ENCODE assay signal across 18 cellular contexts in genomic region chr5:17021363-17021932, GRCh38.
A peak's percentile ranks its signal among the peaks of the same experiment; 100 is the strongest.
DNase-seq lines count a peak whose midpoint lies in the region; ATAC-seq and TF ChIP-seq lines count a peak whose summit lies in the region.
"Had no signal": no experiment of that assay in that cellular context is flagged by ENCODE, and none has a peak within 500 bp of the region (broad histone marks: within the 10 kb centered on the region; RNA-seq: fewer than 3 reads in every experiment).

No MANE protein-coding gene starts in this region.

- POLR2A ChIA-PET in SK-N-SH (lab: Yijun Ruan, JAX) = no interaction called here

- H3K4me3 ChIP-seq in GM23248 (no peak overlapping the region), SK-N-SH (ENCODE audit: low read depth in 2 of 2, low read length in 1 of 2) (no peak overlapping the region), testis (no peak overlapping the region)
- H3K4me3 ChIP-seq: skin epidermis had no signal

- no peaks in the 10 kb centered on the region for H3K23me2 ChIP-seq in H9 (ENCODE audit: insufficient read length, low read depth, low read length, poor library complexity, severe bottlenecking)

- H3K27ac ChIP-seq in GM23248 = peak overlapping the region; percentile 32
- H3K27ac ChIP-seq in SK-N-SH (ENCODE audit: low read depth in 2 of 2, low read length in 1 of 2) = peak overlapping the region; percentile 54 to 56
- peak overlapping the region in 1 of 2 donors; percentile 73 for H3K27ac ChIP-seq in testis
- H3K27ac ChIP-seq in H9 (ENCODE audit: insufficient read length, low read depth, low read length) = no peak overlapping the region
- H3K27ac ChIP-seq: foreskin keratinocyte, parathyroid adenoma, WERI-Rb-1 had no signal

- H3K9me2 ChIP-seq in GM23248 (ENCODE audit: insufficient read depth) (no peaks in the 10 kb centered on the region), SK-N-SH (no peaks in the 10 kb centered on the region)

- no peak overlapping the region for H2BK15ac ChIP-seq in H9 (ENCODE audit: low read depth, low read length)

- no peak overlapping the region for H3K27ac Mint-ChIP-seq in H9
- H3K27ac Mint-ChIP-seq: endodermal cell, IgD-negative memory B cell, T-helper 17 cell had no signal

- WGBS in GM23248 (ENCODE audit: low coverage in 1 of 2, low lambda C conversion rate in 2 of 2, missing lambda C conversion rate in 2 of 2), 2 experiments = 38 to 46% methylated on average over 3 of the region's 3 CpGs
- WGBS in SK-N-SH (ENCODE audit: low lambda C conversion rate) = 79% methylated on average over 3 of the region's 3 CpGs
- WGBS in testis, 2 donors = 49 to 60% methylated on average over 3 of the region's 3 CpGs
- no CpG with 5 or more reads among the region's 3 CpGs for WGBS in H9 (ENCODE audit: extremely low coverage, insufficient read length, low lambda C conversion rate)

- H2BK20ac ChIP-seq in H9 (ENCODE audit: low read depth, low read length, poor library complexity, severe bottlenecking) = no peak overlapping the region

- TF ChIP-seq POLR2A in testis (IDR thresholded peaks at IDR 0.05) = no peak

- H3K36me3 Mint-ChIP-seq in H9 (ENCODE audit: insufficient read depth in 1 of 3, low read depth in 3 of 3) = no peaks in the 10 kb centered on the region

- H3T11ph ChIP-seq in H9 (ENCODE audit: low read length) = no peak overlapping the region

- H2BK120ac ChIP-seq in H9 (ENCODE audit: low read depth, low read length, poor library complexity, severe bottlenecking) = no peak overlapping the region

- TF ChIP-seq EP300 in SK-N-SH (IDR thresholded peaks at IDR 0.05; ENCODE audit: borderline replicate concordance in 1 of 2, low read depth in 1 of 2, low read length in 1 of 2) = peak in 1 of 2 experiments; percentile 62; a peak in 1 of 4 replicates

- no peak overlapping the region for H4K8ac ChIP-seq in H9 (replicated peaks; ENCODE audit: insufficient read length, low read depth, low read length)

- H2AFZ ChIP-seq in GM23248 (peak overlapping the region; percentile 70), SK-N-SH (ENCODE audit: low read depth) (peak overlapping the region; percentile 65), H9 (ENCODE audit: low read length) (no peak overlapping the region)
- H2AFZ ChIP-seq: parathyroid adenoma had no signal

- peak; percentile 54 for DNase-seq in GM23248
- DNase-seq in SK-N-SH = peak; percentile 53
- peak; percentile 82 for DNase-seq in islet precursor cell
- peak; percentile 40 for DNase-seq in testis
- no peak for DNase-seq in H9
- DNase-seq: activated CD4-positive, alpha-beta T cell treated with anti-CD3 and anti-CD28 coated beads, Interleukin-2, amount 50 U/mL, for 4 hours; activated naive CD4-positive, alpha-beta T cell; endodermal cell; foreskin keratinocyte; NCI-H187 treated with DMSO at 0.1 percent for 48 hours; Right ventricle myocardium superior; T-helper 17 cell; WERI-Rb-1 had no signal

- no peaks in the 10 kb centered on the region for H3K9me3 Mint-ChIP-seq in H9
- H3K9me3 Mint-ChIP-seq: endodermal cell had no signal

- H3K23ac ChIP-seq in H9 (ENCODE audit: insufficient read length, low read depth, low read length) = no peak overlapping the region

- H4K20me1 ChIP-seq in GM23248 (ENCODE audit: insufficient read depth) (no peaks in the 10 kb centered on the region), SK-N-SH (ENCODE audit: insufficient read depth) (no peaks in the 10 kb centered on the region), H9 (ENCODE audit: control insufficient read depth, insufficient read depth, insufficient read length) (no peaks in the 10 kb centered on the region)

- no peak overlapping the region for H4K5ac ChIP-seq in H9 (ENCODE audit: insufficient read length, low read depth, low read length)

- CTCF ChIA-PET in SK-N-SH (lab: Yijun Ruan, JAX) = interaction anchor here (1.0 kb wide), 1 partner anchor 169 kb away, joined by 3 read pairs; no protein-coding TSS in a partner anchor

- H3K4me2 ChIP-seq in GM23248 (ENCODE audit: unreplicated experiment) (peak overlapping the region; percentile 48), SK-N-SH (0 out of 2 replicates have a peak overlapping the region, but pooled peaks have one; percentile 33), H9 (ENCODE audit: insufficient read depth, insufficient read length, low read length) (no peak overlapping the region)

- H3K27me3 Mint-ChIP-seq in H9 (ENCODE audit: low read depth) = no peaks in the 10 kb centered on the region
- H3K27me3 Mint-ChIP-seq: IgD-negative memory B cell, T-helper 17 cell had no signal

- H3K4me1 ChIP-seq in GM23248 (ENCODE audit: insufficient read depth) (peaks cover 20% of the 10 kb centered on the region), SK-N-SH (ENCODE audit: control insufficient read depth in 1 of 2, insufficient read depth in 2 of 2, low read depth in 1 of 2, low read length in 1 of 2) (peaks cover 4 to 13% of the 10 kb centered on the region in 2 experiments), testis (peaks cover 3% of the 10 kb centered on the region), H9 (ENCODE audit: insufficient read depth, low read length) (no peaks in the 10 kb centered on the region)
- H3K4me1 ChIP-seq: parathyroid adenoma had no signal

- peaks cover 19% of the 10 kb centered on the region for H3F3A ChIP-seq in GM23248 (ENCODE audit: insufficient read depth)
- H3F3A ChIP-seq in SK-N-SH (replicated peaks; ENCODE audit: insufficient read depth) = peaks cover 14% of the 10 kb centered on the region

- peak overlapping the region; percentile 12; the same call in 1 of the 2 replicates for H3K9ac ChIP-seq in GM23248
- H3K9ac ChIP-seq in SK-N-SH = no peak overlapping the region
- H3K9ac ChIP-seq in H9 (ENCODE audit: extremely low read depth, insufficient read length, low read length) = no peak overlapping the region
- H3K9ac ChIP-seq: parathyroid adenoma had no signal

- H3K4me1 Mint-ChIP-seq in H9 = peaks cover 0 to 2% of the 10 kb centered on the region in 2 experiments; a peak in 1 of 4 replicates
- H3K4me1 Mint-ChIP-seq: T-helper 17 cell had no signal

- H3K9me3 ChIP-seq in GM23248 (ENCODE audit: low read depth) (no peaks in the 10 kb centered on the region), SK-N-SH (no peaks in the 10 kb centered on the region), testis (no peaks in the 10 kb centered on the region), H9 (ENCODE audit: control insufficient read depth, low read depth, low read length) (no peaks in the 10 kb centered on the region)

- no peak for TF ChIP-seq CTCF in SK-N-SH (IDR thresholded peaks at IDR 0.05)
- TF ChIP-seq CTCF in testis (IDR thresholded peaks at IDR 0.05) = no peak
- TF ChIP-seq CTCF in H9 (conservative IDR thresholded peaks at IDR 0.05) = no peak

- no peak overlapping the region for H2BK5ac ChIP-seq in H9 (ENCODE audit: insufficient read length, low read length)

- H3K79me1 ChIP-seq in H9 (ENCODE audit: insufficient read depth, low read depth, low read length, poor library complexity, severe bottlenecking) = no peaks in the 10 kb centered on the region

- no peak for ATAC-seq in HG03135 (IDR thresholded peaks at IDR 0.05; ENCODE audit: unreplicated experiment)
- ATAC-seq in GM21423 (IDR thresholded peaks at IDR 0.05; ENCODE audit: unreplicated experiment) = no peak
- ATAC-seq: foreskin keratinocyte, T-helper 17 cell had no signal

- no peak overlapping the region for H3K56ac ChIP-seq in H9 (ENCODE audit: insufficient read length, low read depth, low read length)

- no peak overlapping the region for H2BK12ac ChIP-seq in H9 (ENCODE audit: insufficient read length, low read depth, low read length)

- H3K79me2 ChIP-seq in GM23248 (ENCODE audit: insufficient read depth) (no peaks in the 10 kb centered on the region), SK-N-SH (ENCODE audit: insufficient read depth) (no peaks in the 10 kb centered on the region), H9 (ENCODE audit: insufficient read depth, low read length) (no peaks in the 10 kb centered on the region)
- H3K79me2 ChIP-seq: parathyroid adenoma had no signal

- TF ChIP-seq RAD21 in SK-N-SH (IDR thresholded peaks at IDR 0.05; ENCODE audit: low read length) = no peak

- in situ Hi-C loops in GM23248 (cut with MboI) = no loop called here

- no peak overlapping the region for H4K91ac ChIP-seq in H9 (ENCODE audit: insufficient read length, low read depth, low read length)

- intact Hi-C loops in testis (cut with DNase I; ENCODE audit: low total_unique reads) = no loop called here

- no peak overlapping the region for H2AK5ac ChIP-seq in H9 (ENCODE audit: insufficient read length, low read length)

- H3K4ac ChIP-seq in H9 (ENCODE audit: low read depth, low read length) = no peak overlapping the region

- no peak overlapping the region for H3K18ac ChIP-seq in H9 (ENCODE audit: insufficient read length, low read depth, low read length)

- H3K14ac ChIP-seq in H9 (ENCODE audit: insufficient read depth, low read length) = no peak overlapping the region

- no peak overlapping the region for H3K4me3 Mint-ChIP-seq in H9
- H3K4me3 Mint-ChIP-seq: endodermal cell, IgD-negative memory B cell, T-helper 17 cell had no signal

- H3K36me3 ChIP-seq in GM23248 (ENCODE audit: low read depth) = no peaks in the 10 kb centered on the region
- no peaks in the 10 kb centered on the region for H3K36me3 ChIP-seq in SK-N-SH (replicated peaks in 1 of 2; ENCODE audit: control insufficient read depth in 1 of 2, insufficient read depth in 2 of 2, low read length in 1 of 2)
- H3K36me3 ChIP-seq in testis (ENCODE audit: low read depth, missing control alignments) = no peaks in the 10 kb centered on the region
- H3K36me3 ChIP-seq: WERI-Rb-1 had no signal

- H3K27me3 ChIP-seq in GM23248 (replicated peaks; ENCODE audit: insufficient read depth) = no peaks in the 10 kb centered on the region
- H3K27me3 ChIP-seq in SK-N-SH (ENCODE audit: insufficient read depth) = no peaks in the 10 kb centered on the region
- no peaks in the 10 kb centered on the region for H3K27me3 ChIP-seq in testis
- no peaks in the 10 kb centered on the region for H3K27me3 ChIP-seq in H9 (ENCODE audit: insufficient read depth, low read length)
- H3K27me3 ChIP-seq: foreskin keratinocyte had no signal

TF ChIP-seq in SK-N-SH, 30 proteins besides CTCF, POLR2A, EP300 and RAD21 (continues in another document):
- TF ChIP-seq USF1 (IDR thresholded peaks at IDR 0.05; ENCODE audit: borderline replicate concordance, low read depth) = no peak
- no peak for TF ChIP-seq RFX5 (IDR thresholded peaks at IDR 0.05; ENCODE audit: low read length)
- no peak for TF ChIP-seq FOXM1 (IDR thresholded peaks at IDR 0.05; ENCODE audit: low read depth)
- TF ChIP-seq FOXJ3 (CRISPR knock-in tag; IDR thresholded peaks at IDR 0.05) = peak; percentile 59; the same call in 1 of the 2 replicates
- peak; percentile 39; the same call in 1 of the 2 replicates for TF ChIP-seq GATA2 (CRISPR knock-in tag; IDR thresholded peaks at IDR 0.05)
- TF ChIP-seq MXI1 (IDR thresholded peaks at IDR 0.05; ENCODE audit: low read depth, low read length) = no peak
- TF ChIP-seq RCOR1 (IDR thresholded peaks at IDR 0.05; ENCODE audit: low read length) = peak; percentile 23; the same call in 1 of the 2 replicates
